12 cellular contexts compared by ENCODE assay signal in genomic region chr15:80568298-80568697, GRCh38.
A peak's percentile ranks its signal among the peaks of the same experiment; 100 is the strongest.
DNase-seq lines count a peak whose midpoint lies in the region; TF ChIP-seq lines count a peak whose summit lies in the region.
"Had no signal": no experiment of that assay in that cellular context is flagged by ENCODE, and none has a peak within 500 bp of the region (broad histone marks: within the 10 kb centered on the region; RNA-seq: fewer than 3 reads in every experiment).

No MANE protein-coding gene starts in this region.

- no peak overlapping the region for H4K8ac ChIP-seq in mesendoderm (ENCODE audit: low read depth, low read length)

- peak overlapping the region; percentile 1 for H3K56ac ChIP-seq in mesendoderm (ENCODE audit: low read length)

- H3K27ac ChIP-seq in OCI-LY3 (ENCODE audit: low read length) (peak overlapping the region; percentile 6; the same call in 1 of the 2 replicates), coronary artery (no peak overlapping the region), mesendoderm (ENCODE audit: low read depth, low read length) (no peak overlapping the region)
- H3K27ac ChIP-seq: sigmoid colon, upper lobe of left lung had no signal

- TF ChIP-seq CTCF in OCI-LY3 (IDR thresholded peaks at IDR 0.05; ENCODE audit: low read depth, low read length) (no peak), coronary artery (IDR thresholded peaks at IDR 0.05) (no peak)

- H2BK120ac ChIP-seq in mesendoderm (ENCODE audit: low read depth, low read length) = no peak overlapping the region

- H4K5ac ChIP-seq in mesendoderm (ENCODE audit: low read length) = no peak overlapping the region

- H4K20me1 ChIP-seq in OCI-LY3 (ENCODE audit: insufficient read depth, low read length) = no peaks in the 10 kb centered on the region

- no peaks in the 10 kb centered on the region for H3K9me3 ChIP-seq in OCI-LY3 (ENCODE audit: insufficient read depth, low read length)
- H3K9me3 ChIP-seq: sigmoid colon, upper lobe of left lung had no signal

- peak; percentile 68 for DNase-seq in EH (ENCODE audit: low read depth)
- DNase-seq in coronary artery (ENCODE audit: low spot score) = peak; percentile 50
- no peak for DNase-seq in mesendoderm
- no peak for DNase-seq in DMS79 (lab: John Stamatoyannopoulos, UW)
- no peak for DNase-seq in cerebellar nuclear complex (lab: John Stamatoyannopoulos, UW)
- no peak for DNase-seq in NCI-H526 (lab: John Stamatoyannopoulos, UW)
- DNase-seq in HT-29 (ENCODE audit: low spot score) = no peak
- DNase-seq: activated effector memory CD4-positive, alpha-beta T cell treated with anti-CD3 and anti-CD28 coated beads, Interleukin-2, amount 50 U/mL, for 16 hours; NCI-H2171 had no signal

- no peak overlapping the region for H3K18ac ChIP-seq in mesendoderm (ENCODE audit: low read length)

- H3K4me1 ChIP-seq in OCI-LY3 (ENCODE audit: low read length) (peaks cover 36% of the 10 kb centered on the region), mesendoderm (ENCODE audit: control insufficient read depth, low read depth, low read length) (no peaks in the 10 kb centered on the region)

- H2BK5ac ChIP-seq in mesendoderm (ENCODE audit: low read length) = no peak overlapping the region

- H3K79me2 ChIP-seq in OCI-LY3 (ENCODE audit: low read length) (no peaks in the 10 kb centered on the region), mesendoderm (ENCODE audit: control insufficient read depth, insufficient read depth, low read length) (no peaks in the 10 kb centered on the region)

- H3K9ac ChIP-seq in OCI-LY3 (ENCODE audit: low read length) = peak overlapping the region; percentile 8; the same call in 1 of the 2 replicates
- no peak overlapping the region for H3K9ac ChIP-seq in mesendoderm (ENCODE audit: low read length)

- H2AFZ ChIP-seq in OCI-LY3 (ENCODE audit: low read depth, low read length) = peak overlapping the region; percentile 72

- H2BK15ac ChIP-seq in mesendoderm (replicated peaks; ENCODE audit: low read depth) = no peak overlapping the region

- no peak overlapping the region for H3K23ac ChIP-seq in mesendoderm (ENCODE audit: low read length)

- H2AK5ac ChIP-seq in mesendoderm (ENCODE audit: low read length) = peak overlapping the region; percentile 69

- H3K4me2 ChIP-seq in OCI-LY3 (ENCODE audit: low read length) (peak overlapping the region; percentile 36), mesendoderm (ENCODE audit: low read length) (no peak overlapping the region)

- H3K79me1 ChIP-seq in mesendoderm (ENCODE audit: low read length) = no peaks in the 10 kb centered on the region

- H3K36me3 ChIP-seq in OCI-LY3 (replicated peaks; ENCODE audit: low read depth, low read length) (no peaks in the 10 kb centered on the region), mesendoderm (ENCODE audit: control insufficient read depth, insufficient read depth, low read length) (no peaks in the 10 kb centered on the region)
- H3K36me3 ChIP-seq: upper lobe of left lung had no signal

- no peak overlapping the region for H3K4ac ChIP-seq in mesendoderm (ENCODE audit: low read depth, low read length)

- WGBS in mesendoderm (ENCODE audit: extremely low coverage, insufficient coverage, low lambda C conversion rate) = no CpG with 5 or more reads among the region's 8 CpGs

- H3K27me3 ChIP-seq in OCI-LY3 (ENCODE audit: low read depth, low read length) (no peaks in the 10 kb centered on the region), mesendoderm (ENCODE audit: insufficient read depth, low read length, poor library complexity) (no peaks in the 10 kb centered on the region)
- H3K27me3 ChIP-seq: sigmoid colon, upper lobe of left lung had no signal

- no peak overlapping the region for H3K4me3 ChIP-seq in OCI-LY3 (ENCODE audit: low read length)
- no peak overlapping the region for H3K4me3 ChIP-seq in coronary artery
- H3K4me3 ChIP-seq in mesendoderm (ENCODE audit: low read length) = no peak overlapping the region
- H3K4me3 ChIP-seq: sigmoid colon, upper lobe of left lung had no signal

Comparison
In these comparisons a context has a peak if more than half of its experiments do, and no peak if none do; other contexts are left out.
1. DNase-seq: peak in EH (single experiment) and coronary artery (single experiment); none in mesendoderm (single experiment), DMS79 (single experiment), cerebellar nuclear complex (0 of 2), NCI-H526 (0 of 2) and HT-29 (single experiment).